ENCODE assay signal across 8 cellular contexts in genomic region chr14:90827919-90828610, GRCh38. TPM values are rescaled to one million over a fixed set of nuclear protein-coding genes. Genes with fewer than 3 reads are reported as not detected.
DNase-seq lines count a peak whose midpoint lies in the region; ATAC-seq, FAIRE-seq and TF ChIP-seq lines count a peak whose summit lies in the region.

No MANE protein-coding gene starts in this region.

- peak overlapping the region; percentile 63 for H3K9ac ChIP-seq in endothelial cell of umbilical vein (replicated peaks; ENCODE audit: extremely low read depth, insufficient read depth, low read length)

- intact Hi-C loops in CD8-positive, alpha-beta T cell (cut with DNase I, micrococcal nuclease), result loop anchor here (1.0 to 10.0 kb wide), 4 partner anchors 69 to 873 kb away; partner anchors contain the start of genes CALM1 (in 1 of the 2), EFCAB11 (in 1 of the 2) and TDP1 (in 1 of the 2)
- intact Hi-C loops in endothelial cell of umbilical vein (cut with micrococcal nuclease), result loop anchor here (1.0 kb wide), 2 partner anchors 22 to 25 kb away; no protein-coding TSS in a partner anchor

- no peaks in the 10 kb centered on the region for H3K79me2 ChIP-seq in endothelial cell of umbilical vein (ENCODE audit: control insufficient read depth, insufficient read depth, low read length)

- peak overlapping the region; percentile 77 for H3K27ac Mint-ChIP-seq in CD8-positive, alpha-beta T cell
- H3K27ac Mint-ChIP-seq in mesothelial cell of epicardium, result peak overlapping the region; percentile 73

- FAIRE-seq in endothelial cell of umbilical vein (lab: Jason Lieb, UNC), result peak; percentile 96

- H4K20me1 ChIP-seq in endothelial cell of umbilical vein (replicated peaks; ENCODE audit: control insufficient read depth, extremely low read depth, insufficient read depth, low read length), result no peaks in the 10 kb centered on the region

- POLR2A ChIA-PET in CD8-positive, alpha-beta T cell (lab: Charles Lee), result no interaction called here
- POLR2A ChIA-PET in endothelial cell of umbilical vein (lab: Charles Lee), result no interaction called here

- no peaks in the 10 kb centered on the region for H3K36me3 ChIP-seq in CD8-positive, alpha-beta T cell (ENCODE audit: insufficient read depth, low read length)
- H3K36me3 ChIP-seq in endothelial cell of umbilical vein (ENCODE audit: control insufficient read depth in 2 of 2, extremely low read depth in 1 of 2, insufficient read depth in 2 of 2, low read length in 2 of 2), result no peaks in the 10 kb centered on the region

- no peaks in the 10 kb centered on the region for H3K27me3 ChIP-seq in CD8-positive, alpha-beta T cell (ENCODE audit: insufficient read depth, low read length)
- no peaks in the 10 kb centered on the region for H3K27me3 ChIP-seq in endothelial cell of umbilical vein (ENCODE audit: control insufficient read depth in 2 of 2, insufficient read depth in 2 of 2, low read length in 2 of 2)

- TF ChIP-seq CTCF in CD8-positive, alpha-beta T cell (IDR thresholded peaks at IDR 0.05), result no peak
- TF ChIP-seq CTCF in endothelial cell of umbilical vein (IDR thresholded peaks at IDR 0.05; ENCODE audit: extremely low read depth in 1 of 2, insufficient read depth in 1 of 2, low read depth in 1 of 2, low read length in 2 of 2), result no peak
- no peak for TF ChIP-seq CTCF in mesothelial cell of epicardium (IDR thresholded peaks at IDR 0.05; ENCODE audit: unreplicated experiment)

- peak overlapping the region; percentile 94 for H3K4me2 ChIP-seq in endothelial cell of umbilical vein (ENCODE audit: insufficient read depth, low read length)

- peak; percentile 99 for ATAC-seq in CD8-positive, alpha-beta T cell
- ATAC-seq in GM21367 (IDR thresholded peaks at IDR 0.05; ENCODE audit: unreplicated experiment), result peak; percentile 99

- H3K4me3 ChIP-seq in CD8-positive, alpha-beta T cell (ENCODE audit: low read depth, low read length), result peak overlapping the region; percentile 66
- H3K4me3 ChIP-seq in endothelial cell of umbilical vein (replicated peaks in 1 of 3; ENCODE audit: insufficient read depth in 1 of 3, low read depth in 1 of 3, low read length in 3 of 3), result peak overlapping the region; percentile 14 to 54 (median 15)

- no peaks in the 10 kb centered on the region for H3K9me3 ChIP-seq in CD8-positive, alpha-beta T cell (ENCODE audit: low read length)
- no peaks in the 10 kb centered on the region for H3K9me3 ChIP-seq in endothelial cell of umbilical vein (replicated peaks; ENCODE audit: control insufficient read depth, insufficient read depth, low read length)

- peak overlapping the region; percentile 34 for H3K27ac ChIP-seq in CD8-positive, alpha-beta T cell (ENCODE audit: low read depth, low read length)
- peak overlapping the region; percentile 39 for H3K27ac ChIP-seq in endothelial cell of umbilical vein (ENCODE audit: insufficient read depth, low read depth, low read length)

- H3K27me3 Mint-ChIP-seq in CD8-positive, alpha-beta T cell (ENCODE audit: low read depth), result no peaks in the 10 kb centered on the region
- H3K27me3 Mint-ChIP-seq in mesothelial cell of epicardium (ENCODE audit: low read depth), result peaks cover 3% of the 10 kb centered on the region

- peak; percentile 71 for TF ChIP-seq POLR2A in endothelial cell of umbilical vein (IDR thresholded peaks at IDR 0.05; ENCODE audit: low read depth, low read length)

- H3K4me1 ChIP-seq in CD8-positive, alpha-beta T cell (ENCODE audit: insufficient read depth, low read length), result peaks cover 15% of the 10 kb centered on the region
- peaks cover 10% of the 10 kb centered on the region for H3K4me1 ChIP-seq in endothelial cell of umbilical vein (ENCODE audit: control insufficient read depth, extremely low read depth, insufficient read depth, low read length)

- H3K4me3 Mint-ChIP-seq in CD8-positive, alpha-beta T cell, result peak overlapping the region; percentile 79
- peak overlapping the region; percentile 56 for H3K4me3 Mint-ChIP-seq in mesothelial cell of epicardium

- H3K9me3 Mint-ChIP-seq in CD8-positive, alpha-beta T cell, result peaks cover 9% of the 10 kb centered on the region
- H3K9me3 Mint-ChIP-seq in mesothelial cell of epicardium, result peaks cover 13% of the 10 kb centered on the region

- no peaks in the 10 kb centered on the region for H3K36me3 Mint-ChIP-seq in CD8-positive, alpha-beta T cell
- peaks cover 6% of the 10 kb centered on the region for H3K36me3 Mint-ChIP-seq in mesothelial cell of epicardium

- H3K4me1 Mint-ChIP-seq in CD8-positive, alpha-beta T cell (ENCODE audit: low read depth), result peaks cover 14% of the 10 kb centered on the region
- H3K4me1 Mint-ChIP-seq in mesothelial cell of epicardium, result peaks cover 5% of the 10 kb centered on the region

- DNase-seq in CD8-positive, alpha-beta T cell, result peak; percentile 80 to 93 (median 85)
- peak; percentile 56 for DNase-seq in HS-5 (ENCODE audit: low read depth)
- peak; percentile 90 for DNase-seq in NK-92 treated with Interleukin-12 subunit alpha and Interleukin-12 subunit beta, amount 100 ng/mL, for 24 hours (lab: John Stamatoyannopoulos, UW)
- DNase-seq in activated T-cell treated with anti-CD3 and anti-CD28 coated beads for 1 hour (ENCODE audit: low read depth), result peak; percentile 81
- peak; percentile 93 for DNase-seq in endothelial cell of umbilical vein (ENCODE audit: low read depth, low spot score)
- peak; percentile 82 to 93 for DNase-seq in mesothelial cell of epicardium (ENCODE audit: low spot score in 2 of 2, unreplicated experiment in 2 of 2)
- peak; percentile 81 for DNase-seq in stimulated activated CD8-positive, alpha-beta memory T cell treated with anti-CD3 and anti-CD28 coated beads, Interleukin-15, amount 100 ng/mL, for 24 hours (ENCODE audit: low read depth)

- BruUV-seq in endothelial cell of umbilical vein (replicated peaks; lab: Mats Ljungman, UMichigan), result no TSS peak

- CTCF ChIA-PET in CD8-positive, alpha-beta T cell (lab: Charles Lee), result no interaction called here
- CTCF ChIA-PET in endothelial cell of umbilical vein (lab: Charles Lee), result interaction anchor here (1.3 kb wide), 2 partner anchors 69 to 75 kb away, joined by 4 read pairs; no protein-coding TSS in a partner anchor

- dilution Hi-C loops in endothelial cell of umbilical vein (cut with MboI; ENCODE audit: extremely low pct_ligation_motif_present, low sequenced_read_pairs), result no loop called here

- peak overlapping the region; percentile 98 for H2AFZ ChIP-seq in endothelial cell of umbilical vein (ENCODE audit: low read depth, low read length)

- H3K9me1 ChIP-seq in endothelial cell of umbilical vein (replicated peaks; ENCODE audit: control insufficient read depth, extremely low read depth, insufficient read depth, low read length), result no peaks in the 10 kb centered on the region

TF ChIP-seq in endothelial cell of umbilical vein, 7 proteins besides CTCF, POLR2A, EP300 and RAD21:
- TF ChIP-seq MYC (IDR thresholded peaks at IDR 0.05; ENCODE audit: low read depth, low read length) (no peak), MAX (IDR thresholded peaks at IDR 0.05; ENCODE audit: insufficient read depth, insufficient read length) (no peak), POLR2AphosphoS5 (IDR thresholded peaks at IDR 0.05; ENCODE audit: insufficient read depth, low read depth, low read length) (peak; percentile 53), FOS (IDR thresholded peaks at IDR 0.05; ENCODE audit: borderline replicate concordance, insufficient read depth, low read length) (no peak)
TF ChIP-seq in endothelial cell of umbilical vein: peak in this region for 1.

RNA-seq across cellular contexts. Expression of gene TTC7B, which starts 11.8 kb away (rescaled TPM):
- 1 to 10 TPM in 1 of 2 experiments, under 1 TPM in 1; 0.25 to 1.2 TPM for total RNA-seq in CD8-positive, alpha-beta T cell
- total RNA-seq in endothelial cell of umbilical vein, result 76.5 and 86.4 TPM in 2 replicates
- 46.8 and 65.5 TPM in 2 replicates for polyA plus RNA-seq in endothelial cell of umbilical vein
- polyA plus RNA-seq in endothelial cell of umbilical vein (2011; cell fraction: cytosol; rRNA removed), result 60.3 and 66.3 TPM in 2 replicates
- 58.0 and 60.5 TPM in 2 replicates for polyA plus RNA-seq in endothelial cell of umbilical vein (2011; cell fraction: nucleus; rRNA removed)
- 48.9 and 51.3 TPM in 2 replicates for polyA plus RNA-seq in endothelial cell of umbilical vein (2012)
- 92.1 and 99.3 TPM in 2 replicates for polyA minus RNA-seq in endothelial cell of umbilical vein
- 15.5 TPM for polyA minus RNA-seq in endothelial cell of umbilical vein (2011; cell fraction: cytosol; rRNA and poly(A)+ RNA removed)
- 113 and 116 TPM in 2 replicates for polyA minus RNA-seq in endothelial cell of umbilical vein (2011; cell fraction: nucleus; rRNA and poly(A)+ RNA removed)
- total RNA-seq in mesothelial cell of epicardium, result 46.0 to 56.5 TPM (median 48.9 TPM) in 3 replicates

Comparison
In these comparisons a context has a peak if more than half of its experiments do, and no peak if none do; other contexts are left out.
1. Peak in every context shown above with its lines: DNase-seq, ATAC-seq, H3K4me3 ChIP-seq and H3K27ac ChIP-seq.
2. RNA of gene TTC7B, which starts 11.8 kb away (total RNA-seq): 76.5 to 86.4 TPM in endothelial cell of umbilical vein and 46.0 to 56.5 TPM in mesothelial cell of epicardium; 0.25 to 1.2 TPM in CD8-positive, alpha-beta T cell; every median in the first group is over 10 times any median in the second.